8 cellular contexts compared by ENCODE assay signal in the genomic region with DNA sequence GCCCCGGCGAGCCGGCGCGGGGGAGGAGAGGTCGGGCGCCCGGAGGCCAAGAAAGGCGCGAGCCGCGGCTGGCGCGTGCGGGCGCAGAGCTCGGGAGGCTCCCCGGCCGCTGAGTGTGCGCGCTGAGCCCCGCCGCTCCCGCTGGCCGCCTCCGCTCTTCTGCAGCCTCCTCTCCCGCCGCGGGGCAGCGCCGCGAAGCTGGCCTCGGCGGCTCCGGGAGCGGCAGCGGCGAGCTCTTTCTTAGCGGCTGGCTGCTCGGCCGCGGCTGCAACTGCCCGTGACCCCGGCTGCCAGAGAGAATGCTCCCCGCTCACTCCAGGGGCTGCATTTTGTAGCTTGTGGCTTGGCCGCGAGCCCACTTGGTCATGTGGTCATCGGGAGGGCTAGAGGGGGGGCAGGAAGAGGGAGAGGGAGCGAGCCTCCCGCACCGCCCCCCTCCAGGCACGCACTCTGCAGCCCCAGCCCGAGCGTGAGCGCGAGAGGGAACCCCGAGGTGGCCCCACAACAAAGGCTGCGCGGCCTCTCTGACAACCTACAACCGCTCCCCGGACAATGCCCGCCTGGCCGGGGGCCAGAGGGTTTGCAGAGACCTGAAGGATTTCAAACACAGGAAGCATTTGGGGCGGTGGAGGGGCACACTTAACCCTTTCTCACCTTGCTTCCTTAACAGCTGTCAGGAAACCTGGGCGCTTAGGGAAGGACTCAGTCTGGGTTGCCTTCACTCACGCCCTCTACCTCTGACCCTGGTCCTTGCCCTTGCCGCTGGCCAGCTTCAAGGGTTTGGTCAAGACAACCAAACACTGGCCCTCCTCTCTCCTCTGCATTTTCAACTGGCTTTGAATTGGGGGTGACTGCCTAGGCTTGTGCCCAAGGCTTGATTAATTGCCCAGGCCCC. TPM values are rescaled to one million over a fixed set of nuclear protein-coding genes. Genes with fewer than 3 reads are reported as not detected.
A peak's percentile ranks its signal among the peaks of the same experiment; 100 is the strongest.
DNase-seq lines count a peak whose midpoint lies in the region; ATAC-seq and TF ChIP-seq lines count a peak whose summit lies in the region.

A gene with protein sequence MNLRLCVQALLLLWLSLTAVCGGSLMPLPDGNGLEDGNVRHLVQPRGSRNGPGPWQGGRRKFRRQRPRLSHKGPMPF (minus strand): TSS at position 305 of the 895 bp plus-strand sequence. CDS start 326 bp downstream, outside the sequence.

- DNase-seq in NCI-H345 (lab: John Stamatoyannopoulos, UW) (peak; percentile 46), NCI-H345 treated with DMSO at 0.1 percent for 48 hours (lab: John Stamatoyannopoulos, UW; ENCODE audit: unreplicated experiment) (no peak), cerebellum (ENCODE audit: low spot score) (peak; percentile 34), left kidney (ENCODE audit: low read depth, low spot score) (peak; percentile 67), 8988T (no peak)
- DNase-seq in stimulated activated naive CD8-positive, alpha-beta T cell treated with anti-CD3 and anti-CD28 coated beads, Interleukin-15, Interleukin-2, amounts not matched to agents 100 U/mL and 50 U/mL, for 24 hours = peak; percentile 10

- peak; percentile 43 for ATAC-seq in HG02678 (IDR thresholded peaks at IDR 0.05; ENCODE audit: unreplicated experiment)
- ATAC-seq in stimulated activated naive CD8-positive, alpha-beta T cell treated with anti-CD3 and anti-CD28 coated beads, Interleukin-15, Interleukin-2, amounts not matched to agents 100 U/mL and 50 U/mL, for 24 hours = no peak

TF ChIP-seq in PFSK-1, 5 proteins besides CTCF, POLR2A, EP300 and RAD21:
- no peak for TF ChIP-seq TAF1 (IDR thresholded peaks at IDR 0.05; ENCODE audit: borderline replicate concordance, insufficient read depth, low read length)
- peak; percentile 62 for TF ChIP-seq POLR2AphosphoS5 (IDR thresholded peaks at IDR 0.05; ENCODE audit: low read depth, low read length)
- TF ChIP-seq SIN3A (IDR thresholded peaks at IDR 0.05; ENCODE audit: borderline replicate concordance, insufficient read depth, low read length) = no peak
- peak; percentile 10 for TF ChIP-seq FOXP2 (optimal IDR thresholded peaks at IDR 0.05; ENCODE audit: borderline replicate concordance, extremely low read depth, extremely low read length, insufficient read depth)
- TF ChIP-seq, protein P1, sequence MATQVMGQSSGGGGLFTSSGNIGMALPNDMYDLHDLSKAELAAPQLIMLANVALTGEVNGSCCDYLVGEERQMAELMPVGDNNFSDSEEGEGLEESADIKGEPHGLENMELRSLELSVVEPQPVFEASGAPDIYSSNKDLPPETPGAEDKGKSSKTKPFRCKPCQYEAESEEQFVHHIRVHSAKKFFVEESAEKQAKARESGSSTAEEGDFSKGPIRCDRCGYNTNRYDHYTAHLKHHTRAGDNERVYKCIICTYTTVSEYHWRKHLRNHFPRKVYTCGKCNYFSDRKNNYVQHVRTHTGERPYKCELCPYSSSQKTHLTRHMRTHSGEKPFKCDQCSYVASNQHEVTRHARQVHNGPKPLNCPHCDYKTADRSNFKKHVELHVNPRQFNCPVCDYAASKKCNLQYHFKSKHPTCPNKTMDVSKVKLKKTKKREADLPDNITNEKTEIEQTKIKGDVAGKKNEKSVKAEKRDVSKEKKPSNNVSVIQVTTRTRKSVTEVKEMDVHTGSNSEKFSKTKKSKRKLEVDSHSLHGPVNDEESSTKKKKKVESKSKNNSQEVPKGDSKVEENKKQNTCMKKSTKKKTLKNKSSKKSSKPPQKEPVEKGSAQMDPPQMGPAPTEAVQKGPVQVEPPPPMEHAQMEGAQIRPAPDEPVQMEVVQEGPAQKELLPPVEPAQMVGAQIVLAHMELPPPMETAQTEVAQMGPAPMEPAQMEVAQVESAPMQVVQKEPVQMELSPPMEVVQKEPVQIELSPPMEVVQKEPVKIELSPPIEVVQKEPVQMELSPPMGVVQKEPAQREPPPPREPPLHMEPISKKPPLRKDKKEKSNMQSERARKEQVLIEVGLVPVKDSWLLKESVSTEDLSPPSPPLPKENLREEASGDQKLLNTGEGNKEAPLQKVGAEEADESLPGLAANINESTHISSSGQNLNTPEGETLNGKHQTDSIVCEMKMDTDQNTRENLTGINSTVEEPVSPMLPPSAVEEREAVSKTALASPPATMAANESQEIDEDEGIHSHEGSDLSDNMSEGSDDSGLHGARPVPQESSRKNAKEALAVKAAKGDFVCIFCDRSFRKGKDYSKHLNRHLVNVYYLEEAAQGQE (IDR thresholded peaks at IDR 0.05; ENCODE audit: insufficient read depth in 1 of 2, low read depth in 2 of 2, low read length in 2 of 2) = no peak

RNA-seq across cellular contexts. Expression of the gene that starts here (rescaled TPM):
- polyA plus RNA-seq in PFSK-1 (2012; ENCODE audit: insufficient read length, low read depth) = 2.7 TPM
- total RNA-seq in cerebellum = 2.0 TPM

Comparison
In these comparisons a context has a peak if more than half of its experiments do, and no peak if none do; other contexts are left out.
1. DNase-seq: peak in NCI-H345 (single experiment), cerebellum (single experiment), left kidney (single experiment) and stimulated activated naive CD8-positive, alpha-beta T cell treated with anti-CD3 and anti-CD28 coated beads, Interleukin-15, Interleukin-2, amounts not matched to agents 100 U/mL and 50 U/mL, for 24 hours (single experiment); none in NCI-H345 treated with DMSO at 0.1 percent for 48 hours (single experiment) and 8988T (single experiment).